2 cellular contexts compared by ENCODE assay signal in the genomic region with DNA sequence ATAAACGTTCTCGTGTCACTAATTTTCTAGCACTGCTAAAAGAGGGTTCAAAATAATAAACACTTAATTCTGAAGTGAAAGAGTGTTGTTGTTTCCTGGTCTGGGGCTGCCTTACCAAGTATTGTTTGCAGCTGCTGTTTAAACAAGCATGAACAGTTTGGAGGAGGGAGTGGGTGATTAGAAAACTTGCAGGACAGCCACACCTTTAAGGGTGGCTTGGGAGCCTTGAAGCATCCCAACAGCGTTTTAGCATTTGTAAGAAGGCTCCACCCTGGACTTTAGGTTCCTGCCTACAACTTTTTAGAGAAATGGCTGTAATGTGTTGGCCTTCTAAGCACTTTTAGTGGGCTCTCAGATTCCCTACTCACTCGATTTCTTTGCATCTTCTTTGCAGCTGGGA.
TF ChIP-seq lines count a peak whose summit lies in the region.

No MANE protein-coding gene starts in this region.

TF ChIP-seq in GM23338, 12 proteins besides CTCF, POLR2A, EP300 and RAD21 (continued from another document):
- no peak for TF ChIP-seq ETS1 (IDR thresholded peaks at IDR 0.05)
- no peak for TF ChIP-seq REST (IDR thresholded peaks at IDR 0.05; ENCODE audit: unreplicated experiment)
- no peak for TF ChIP-seq CREB1 (CRISPR knock-in tag; IDR thresholded peaks at IDR 0.05; ENCODE audit: low read depth)
- no peak for TF ChIP-seq ZNF462 (CRISPR knock-in tag; IDR thresholded peaks at IDR 0.05)
- TF ChIP-seq STAT1 (IDR thresholded peaks at IDR 0.05; ENCODE audit: unreplicated experiment), result no peak
- TF ChIP-seq EZH2phosphoT487 (IDR thresholded peaks at IDR 0.05; ENCODE audit: unreplicated experiment), result no peak
- TF ChIP-seq ZNF114 (CRISPR knock-in tag; IDR thresholded peaks at IDR 0.05), result no peak
- TF ChIP-seq EZH2 (IDR thresholded peaks at IDR 0.05; ENCODE audit: low read depth, unreplicated experiment), result no peak

TF ChIP-seq in WTC11, 78 proteins besides CTCF, POLR2A, EP300 and RAD21 (continued from another document):
- TF ChIP-seq ATF6 (CRISPR knock-in tag; IDR thresholded peaks at IDR 0.05), result no peak
- no peak for TF ChIP-seq NR1H2 (CRISPR knock-in tag; IDR thresholded peaks at IDR 0.05)
- no peak for TF ChIP-seq RELA (CRISPR knock-in tag; IDR thresholded peaks at IDR 0.05; ENCODE audit: borderline replicate concordance)
- TF ChIP-seq, protein P1, sequence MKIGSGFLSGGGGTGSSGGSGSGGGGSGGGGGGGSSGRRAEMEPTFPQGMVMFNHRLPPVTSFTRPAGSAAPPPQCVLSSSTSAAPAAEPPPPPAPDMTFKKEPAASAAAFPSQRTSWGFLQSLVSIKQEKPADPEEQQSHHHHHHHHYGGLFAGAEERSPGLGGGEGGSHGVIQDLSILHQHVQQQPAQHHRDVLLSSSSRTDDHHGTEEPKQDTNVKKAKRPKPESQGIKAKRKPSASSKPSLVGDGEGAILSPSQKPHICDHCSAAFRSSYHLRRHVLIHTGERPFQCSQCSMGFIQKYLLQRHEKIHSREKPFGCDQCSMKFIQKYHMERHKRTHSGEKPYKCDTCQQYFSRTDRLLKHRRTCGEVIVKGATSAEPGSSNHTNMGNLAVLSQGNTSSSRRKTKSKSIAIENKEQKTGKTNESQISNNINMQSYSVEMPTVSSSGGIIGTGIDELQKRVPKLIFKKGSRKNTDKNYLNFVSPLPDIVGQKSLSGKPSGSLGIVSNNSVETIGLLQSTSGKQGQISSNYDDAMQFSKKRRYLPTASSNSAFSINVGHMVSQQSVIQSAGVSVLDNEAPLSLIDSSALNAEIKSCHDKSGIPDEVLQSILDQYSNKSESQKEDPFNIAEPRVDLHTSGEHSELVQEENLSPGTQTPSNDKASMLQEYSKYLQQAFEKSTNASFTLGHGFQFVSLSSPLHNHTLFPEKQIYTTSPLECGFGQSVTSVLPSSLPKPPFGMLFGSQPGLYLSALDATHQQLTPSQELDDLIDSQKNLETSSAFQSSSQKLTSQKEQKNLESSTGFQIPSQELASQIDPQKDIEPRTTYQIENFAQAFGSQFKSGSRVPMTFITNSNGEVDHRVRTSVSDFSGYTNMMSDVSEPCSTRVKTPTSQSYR (CRISPR knock-in tag; IDR thresholded peaks at IDR 0.05), result no peak
- no peak for TF ChIP-seq E2F4 (CRISPR knock-in tag; IDR thresholded peaks at IDR 0.05; ENCODE audit: borderline replicate concordance, low read depth)
- no peak for TF ChIP-seq ZNF532 (CRISPR knock-in tag; IDR thresholded peaks at IDR 0.05; ENCODE audit: borderline replicate concordance)
- TF ChIP-seq CBFB (CRISPR knock-in tag; IDR thresholded peaks at IDR 0.05; ENCODE audit: low read depth), result no peak
- TF ChIP-seq GABPB1 (CRISPR knock-in tag; IDR thresholded peaks at IDR 0.05), result no peak
- no peak for TF ChIP-seq ELF4 (CRISPR knock-in tag; IDR thresholded peaks at IDR 0.05; ENCODE audit: low read depth)
- TF ChIP-seq, protein P2, sequence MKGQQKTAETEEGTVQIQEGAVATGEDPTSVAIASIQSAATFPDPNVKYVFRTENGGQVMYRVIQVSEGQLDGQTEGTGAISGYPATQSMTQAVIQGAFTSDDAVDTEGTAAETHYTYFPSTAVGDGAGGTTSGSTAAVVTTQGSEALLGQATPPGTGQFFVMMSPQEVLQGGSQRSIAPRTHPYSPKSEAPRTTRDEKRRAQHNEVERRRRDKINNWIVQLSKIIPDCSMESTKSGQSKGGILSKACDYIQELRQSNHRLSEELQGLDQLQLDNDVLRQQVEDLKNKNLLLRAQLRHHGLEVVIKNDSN (CRISPR knock-in tag; IDR thresholded peaks at IDR 0.05), result no peak
- no peak for TF ChIP-seq TEAD1 (CRISPR knock-in tag; IDR thresholded peaks at IDR 0.05)
